ENCODE assay signal across 1 cellular context in the genomic region with DNA sequence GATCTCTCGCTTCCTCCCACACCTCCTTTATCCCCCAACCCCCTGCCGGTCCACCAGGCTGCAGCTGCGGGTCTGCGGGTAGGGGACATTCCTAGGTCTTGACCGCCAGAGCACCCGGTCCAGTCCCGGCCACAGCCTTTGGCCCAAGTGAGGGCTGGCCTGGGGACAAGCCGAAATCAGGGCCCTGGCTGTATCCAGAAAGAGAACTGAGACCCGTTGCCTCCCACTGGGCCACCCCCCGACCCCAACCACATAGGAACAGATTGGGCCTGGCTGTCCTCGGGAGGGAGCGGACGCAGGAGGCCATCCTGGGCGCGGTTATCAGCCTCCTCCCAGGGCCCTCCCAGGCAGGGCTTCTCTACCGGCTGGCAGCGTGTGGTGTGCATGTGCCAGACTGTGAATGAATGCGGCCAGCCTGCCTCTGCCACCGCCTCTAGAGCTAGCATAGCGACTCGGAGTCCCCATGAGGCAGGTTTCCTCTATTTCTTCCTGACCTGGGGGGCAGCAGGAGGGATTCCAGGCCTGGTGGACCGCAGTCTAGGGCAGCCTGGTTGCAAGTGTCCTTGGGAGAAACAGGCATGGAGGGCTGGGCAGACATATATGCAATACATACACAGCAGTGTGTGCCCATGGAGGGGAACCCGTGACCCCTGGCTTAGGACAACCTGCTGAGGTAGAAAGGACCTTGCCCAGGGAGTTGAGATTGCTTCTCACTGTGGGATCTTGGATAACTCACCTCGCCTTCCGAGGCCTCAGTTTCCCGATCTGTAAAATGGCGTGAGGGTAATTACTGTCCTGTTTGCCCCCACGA.
TF ChIP-seq lines count a peak whose summit lies in the region.

No MANE protein-coding gene starts in this region.

TF ChIP-seq in HCT116, 20 proteins besides CTCF, POLR2A, EP300 and RAD21 (continued from another document):
- TF ChIP-seq EZH2 (IDR thresholded peaks at IDR 0.05) (no peak), CBX3 (IDR thresholded peaks at IDR 0.05; ENCODE audit: low read depth) (no peak), ZNF274 (IDR thresholded peaks at IDR 0.05; ENCODE audit: low read depth, low read length) (no peak), TCF7L2 (IDR thresholded peaks at IDR 0.05; ENCODE audit: borderline replicate concordance, extremely low read depth, insufficient read depth, insufficient read length) (no peak), JUND (IDR thresholded peaks at IDR 0.05) (no peak), CEBPB (IDR thresholded peaks at IDR 0.05; ENCODE audit: low read depth) (no peak), REST (IDR thresholded peaks at IDR 0.05; ENCODE audit: low read depth) (no peak), YY1 (IDR thresholded peaks at IDR 0.05; ENCODE audit: extremely low read depth, insufficient replicate concordance, low read depth, low read length) (no peak), ZFX (IDR thresholded peaks at IDR 0.05) (no peak)
- TF ChIP-seq, protein P1, sequence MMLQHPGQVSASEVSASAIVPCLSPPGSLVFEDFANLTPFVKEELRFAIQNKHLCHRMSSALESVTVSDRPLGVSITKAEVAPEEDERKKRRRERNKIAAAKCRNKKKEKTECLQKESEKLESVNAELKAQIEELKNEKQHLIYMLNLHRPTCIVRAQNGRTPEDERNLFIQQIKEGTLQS (IDR thresholded peaks at IDR 0.05) = no peak
